21 cellular contexts compared by ENCODE assay signal in the genomic region with DNA sequence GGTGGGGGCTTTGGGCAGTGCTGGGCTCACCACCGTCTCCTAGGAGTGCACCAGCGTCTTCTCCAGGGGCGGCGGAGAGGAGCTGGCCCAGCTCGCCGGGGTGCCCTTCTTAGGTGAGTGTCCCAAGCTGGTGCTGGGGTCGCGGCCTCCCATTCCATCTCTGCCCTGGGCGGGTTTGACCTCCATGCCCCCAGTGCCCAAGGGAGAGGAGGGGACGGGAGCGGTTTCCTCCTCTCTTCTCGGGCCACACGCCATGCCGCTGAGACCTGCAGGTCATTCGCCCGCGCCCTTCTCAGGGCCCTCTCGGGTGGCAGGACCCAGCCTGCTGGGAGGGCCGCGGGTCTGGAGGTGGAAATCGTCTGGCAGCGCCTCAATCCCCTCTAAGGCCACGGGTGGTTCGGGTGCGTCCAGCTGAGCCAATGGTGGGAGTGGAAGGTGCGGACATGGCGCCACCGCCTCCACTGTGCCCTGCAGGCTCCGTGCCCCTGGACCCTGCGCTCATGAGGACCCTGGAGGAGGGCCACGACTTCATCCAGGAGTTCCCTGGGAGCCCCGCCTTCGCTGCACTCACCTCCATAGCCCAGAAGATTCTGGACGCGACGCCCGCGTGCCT. TPM values are rescaled to one million over a fixed set of nuclear protein-coding genes. Genes with fewer than 3 reads are reported as not detected.
DNase-seq lines count a peak whose midpoint lies in the region; ATAC-seq, FAIRE-seq and TF ChIP-seq lines count a peak whose summit lies in the region.
"Had no signal": no experiment of that assay in that cellular context is flagged by ENCODE, and none has a peak within 500 bp of the region (broad histone marks: within the 10 kb centered on the region; RNA-seq: fewer than 3 reads in every experiment).

No MANE protein-coding gene starts in this region.

- no peak for TF ChIP-seq CTCF in kidney (IDR thresholded peaks at IDR 0.05; ENCODE audit: borderline replicate concordance, extremely low read depth, insufficient read depth)

- no peak overlapping the region for H3K9ac ChIP-seq in kidney (ENCODE audit: low read length in 2 of 2)
- H3K9ac ChIP-seq: GM23248 had no signal

- H3K9me3 ChIP-seq in kidney (ENCODE audit: control insufficient read depth in 1 of 2, low read length in 2 of 2) = no peaks in the 10 kb centered on the region
- H3K9me3 ChIP-seq in aorta (ENCODE audit: control insufficient read depth, low read length) = no peaks in the 10 kb centered on the region
- H3K9me3 ChIP-seq: tibial artery had no signal

- H3K27ac ChIP-seq in kidney (ENCODE audit: low read depth in 2 of 2, low read length in 2 of 2) = no peak overlapping the region
- no peak overlapping the region for H3K27ac ChIP-seq in aorta (ENCODE audit: low read depth in 1 of 2, low read length in 2 of 2)
- H3K27ac ChIP-seq: GM23248, tibial artery had no signal

- DNase-seq in stimulated activated CD4-positive, alpha-beta T cell treated with anti-CD3 and anti-CD28 coated beads, Interleukin-4, amount 100 ng/mL, for 1 hour = peak; percentile 1
- no peak for DNase-seq in stimulated activated CD4-positive, alpha-beta T cell treated with anti-CD3 and anti-CD28 coated beads, Interleukin-15, amount 100 ng/mL, for 24 hours
- DNase-seq in kidney (peak; percentile 70), aorta (peak; percentile 43 to 59), NCI-H1048 (lab: John Stamatoyannopoulos, UW) (no peak)
- DNase-seq: activated CD4-positive, alpha-beta T cell treated with anti-CD3 and anti-CD28 coated beads for 1 hour; activated naive CD8-positive, alpha-beta T cell treated with anti-CD3 and anti-CD28 coated beads for 36 hours; foreskin fibroblast; GM23248; hippocampal formation; NCI-H1092 treated with DMSO at 0.1 percent for 48 hours; NCI-H2029; NCI-H226; NCI-H774; nucleus accumbens; SHP77 treated with DMSO at 0.1 percent for 48 hours had no signal

- H3K4me1 ChIP-seq in kidney (ENCODE audit: control insufficient read depth in 1 of 2, insufficient read depth in 1 of 2, low read depth in 1 of 2, low read length in 2 of 2) (peaks cover 4% of the 10 kb centered on the region in 2 donors), aorta (ENCODE audit: control insufficient read depth in 1 of 2, insufficient read depth in 2 of 2, low read length in 2 of 2) (no peaks in the 10 kb centered on the region)

- 91 to 92% methylated on average over 37 to 38 of the region's 38 CpGs for WGBS in aorta, 2 donors

- ATAC-seq in aorta (ENCODE audit: low FRiP score) (no peak), GM19455 (IDR thresholded peaks at IDR 0.05; ENCODE audit: unreplicated experiment) (no peak)
- ATAC-seq: stimulated activated naive CD8-positive, alpha-beta T cell treated with anti-CD3 and anti-CD28 coated beads, Interleukin-15, amount 100 ng/mL, for 72 hours had no signal

- no peak for FAIRE-seq in kidney (lab: Jason Lieb, UNC)
- FAIRE-seq: islet of Langerhans had no signal

- H3K27me3 ChIP-seq in aorta (ENCODE audit: control insufficient read depth in 1 of 2, insufficient read depth in 2 of 2, low read length in 1 of 2) = no peaks in the 10 kb centered on the region
- H3K27me3 ChIP-seq: tibial artery had no signal

- H3K4me3 ChIP-seq in kidney (ENCODE audit: low read length in 2 of 2) (no peak overlapping the region), aorta (ENCODE audit: low read length in 2 of 2) (no peak overlapping the region)
- H3K4me3 ChIP-seq: GM23248, tibial artery had no signal

- no peaks in the 10 kb centered on the region for H3K36me3 ChIP-seq in kidney (ENCODE audit: control insufficient read depth in 1 of 2, insufficient read depth in 2 of 2, low read length in 2 of 2)
- H3K36me3 ChIP-seq in aorta (ENCODE audit: control insufficient read depth in 1 of 2, insufficient read depth in 2 of 2, low read length in 1 of 2) = no peaks in the 10 kb centered on the region

- intact Hi-C loops in kidney (cut with DNase I) = no loop called here
- intact Hi-C loops in aorta (cut with DNase I) = no loop called here

RNA-seq across cellular contexts. Expression of gene IGFALS, which starts 5.3 kb away (rescaled TPM):
- total RNA-seq in kidney (1.4 TPM), aorta (not detected)
- polyA plus RNA-seq in kidney (ENCODE audit: insufficient read depth, low read depth, low replicate concordance) (2.9 TPM), aorta (under 1 TPM in 1 of 2 donors, not detected in 1; 0.84 TPM)
- total RNA-seq: activated naive CD8-positive, alpha-beta T cell treated with anti-CD3 and anti-CD28 coated beads for 36 hours; activated T-helper 1 cell treated with anti-CD3 and anti-CD28 coated beads, Interleukin-12 subunit alpha, Interleukin-12 subunit beta, Interleukin-2, Interleukin-4 antibody, amounts not matched to agents 30 ng/mL and 10 ng/mL and 1 ng/mL, durations not matched to agents 14 hours and 24 hours and 36 hours; GM23248 had no signal
- polyA plus RNA-seq: GM23248 had no signal

RNA-seq across cellular contexts. Expression of gene NUBP2, which starts 5.4 kb away (rescaled TPM):
- 42.8 TPM for total RNA-seq in kidney
- 71.1 TPM for polyA plus RNA-seq in kidney (ENCODE audit: insufficient read depth, low read depth, low replicate concordance)
- total RNA-seq in aorta = 10 to 100 TPM; 30.7 to 32.9 TPM
- 10 to 100 TPM; 55.3 to 92.4 TPM for polyA plus RNA-seq in aorta

RNA-seq across cellular contexts. Expression of gene SPSB3, which starts 5.8 kb away (rescaled TPM):
- 57.7 TPM for total RNA-seq in kidney
- polyA plus RNA-seq in kidney (ENCODE audit: insufficient read depth, low read depth, low replicate concordance) = 55.1 TPM
- 10 to 100 TPM; 33.6 to 33.7 TPM for total RNA-seq in aorta
- 100 to 1,000 TPM in 1 of 2 donors, 10 to 100 TPM in 1; 25.8 to 322 TPM for polyA plus RNA-seq in aorta

RNA-seq across cellular contexts. Expression of gene MRPS34, which starts 15.3 kb away (rescaled TPM):
- total RNA-seq in kidney (61.7 TPM), aorta (10 to 100 TPM; 36.5 to 40.5 TPM)
- polyA plus RNA-seq in kidney (ENCODE audit: insufficient read depth, low read depth, low replicate concordance) (187 TPM), aorta (10 to 100 TPM; 67.7 to 74.2 TPM)

RNA-seq across cellular contexts. Expression of gene EME2, which starts 15.6 kb away (rescaled TPM):
- total RNA-seq in kidney (23.8 TPM), aorta (10 to 100 TPM; 15.8 to 23.7 TPM)
- polyA plus RNA-seq in kidney (ENCODE audit: insufficient read depth, low read depth, low replicate concordance) (5.1 TPM), aorta (10 to 100 TPM in 1 of 2 donors, 1 to 10 TPM in 1; 1.6 to 20.6 TPM)

Comparison
In these comparisons a context has a peak if more than half of its experiments do, and no peak if none do; other contexts are left out.
1. DNase-seq: peak in stimulated activated CD4-positive, alpha-beta T cell treated with anti-CD3 and anti-CD28 coated beads, Interleukin-4, amount 100 ng/mL, for 1 hour (single experiment), kidney (single experiment) and aorta (2 of 2); none in stimulated activated CD4-positive, alpha-beta T cell treated with anti-CD3 and anti-CD28 coated beads, Interleukin-15, amount 100 ng/mL, for 24 hours (single experiment) and NCI-H1048 (single experiment).